1 cellular context compared by ENCODE assay signal in genomic region chr1:17564458-17565393, GRCh38.
TF ChIP-seq lines count a peak whose summit lies in the region.

No MANE protein-coding gene starts in this region.

TF ChIP-seq in HepG2, 621 proteins besides CTCF, POLR2A, EP300 and RAD21 (continued from another document and continues in another):
- TF ChIP-seq FIP1L1 (IDR thresholded peaks at IDR 0.05; ENCODE audit: borderline replicate concordance, insufficient read depth, low read depth, low read length) (no peak), E2F1 (CRISPR knock-in tag; IDR thresholded peaks at IDR 0.05) (no peak), ZNF569 (CRISPR knock-in tag; IDR thresholded peaks at IDR 0.05; ENCODE audit: borderline replicate concordance) (no peak), SNAPC2 (CRISPR knock-in tag; IDR thresholded peaks at IDR 0.05) (0 out of 2 replicates have a peak, but pooled peaks have one; percentile 64), ZIK1 (CRISPR knock-in tag; IDR thresholded peaks at IDR 0.05; ENCODE audit: borderline replicate concordance, low read depth) (no peak), MED1 (CRISPR knock-in tag; IDR thresholded peaks at IDR 0.05) (peak; percentile 58), NR2C2 (CRISPR knock-in tag; IDR thresholded peaks at IDR 0.05; ENCODE audit: borderline replicate concordance) (peak; percentile 70), ZNF710 (CRISPR knock-in tag; IDR thresholded peaks at IDR 0.05; ENCODE audit: borderline replicate concordance) (peak; percentile 13; the same call in 1 of the 2 replicates), RERE (CRISPR knock-in tag; IDR thresholded peaks at IDR 0.05; ENCODE audit: low read depth) (no peak), ZNF251 (CRISPR knock-in tag; IDR thresholded peaks at IDR 0.05) (no peak), ZNF841 (CRISPR knock-in tag; IDR thresholded peaks at IDR 0.05; ENCODE audit: borderline replicate concordance) (no peak), ZNF431 (CRISPR knock-in tag; IDR thresholded peaks at IDR 0.05; ENCODE audit: borderline replicate concordance, low read depth) (0 out of 2 replicates have a peak, but pooled peaks have one; percentile 26), ZNF577 (CRISPR knock-in tag; IDR thresholded peaks at IDR 0.05; ENCODE audit: borderline replicate concordance, low read depth) (no peak), NFATC3 (CRISPR knock-in tag; IDR thresholded peaks at IDR 0.05) (no peak), ZFX (CRISPR knock-in tag; IDR thresholded peaks at IDR 0.05; ENCODE audit: low read depth) (peak; percentile 68), REXO4 (CRISPR knock-in tag; IDR thresholded peaks at IDR 0.05; ENCODE audit: borderline replicate concordance) (no peak), FOXP1 (IDR thresholded peaks at IDR 0.05) (no peak), FOXP1 (CRISPR knock-in tag; IDR thresholded peaks at IDR 0.05) (no peak), TCF7L2 (IDR thresholded peaks at IDR 0.05; ENCODE audit: low read depth, low read length) (no peak), ETV6 (CRISPR knock-in tag; conservative IDR thresholded peaks at IDR 0.05) (no peak), ZNF557 (CRISPR knock-in tag; IDR thresholded peaks at IDR 0.05) (0 out of 2 replicates have a peak, but pooled peaks have one; percentile 28), ELF4 (CRISPR knock-in tag; IDR thresholded peaks at IDR 0.05; ENCODE audit: borderline replicate concordance) (peak; percentile 50; the same call in 1 of the 2 replicates), ZNF276 (CRISPR knock-in tag; IDR thresholded peaks at IDR 0.05; ENCODE audit: low read depth) (no peak), ZNF382 (CRISPR knock-in tag; IDR thresholded peaks at IDR 0.05; ENCODE audit: borderline replicate concordance) (no peak), SKI (IDR thresholded peaks at IDR 0.05; ENCODE audit: partially characterized antibody) (no peak), HDAC6 (IDR thresholded peaks at IDR 0.05; ENCODE audit: low read depth, low read length) (no peak), ZBTB1 (CRISPR knock-in tag; IDR thresholded peaks at IDR 0.05; ENCODE audit: borderline replicate concordance) (no peak), ETS1 (CRISPR knock-in tag; IDR thresholded peaks at IDR 0.05) (no peak), ZNF274 (CRISPR knock-in tag; IDR thresholded peaks at IDR 0.05) (0 out of 2 replicates have a peak, but pooled peaks have one; percentile 42), YY1 (IDR thresholded peaks at IDR 0.05; ENCODE audit: insufficient read depth, insufficient replicate concordance, low read depth, low read length) (no peak), MATR3 (CRISPR knock-in tag; IDR thresholded peaks at IDR 0.05) (no peak), ZNF550 (CRISPR knock-in tag; IDR thresholded peaks at IDR 0.05; ENCODE audit: borderline replicate concordance) (no peak), ZFAT (CRISPR knock-in tag; conservative IDR thresholded peaks at IDR 0.05) (no peak), HNRNPK (IDR thresholded peaks at IDR 0.05; ENCODE audit: low read depth, low read length, poor library complexity, severe bottlenecking) (no peak), ZNF670 (CRISPR knock-in tag; IDR thresholded peaks at IDR 0.05; ENCODE audit: borderline replicate concordance) (no peak), ISX (CRISPR knock-in tag; conservative IDR thresholded peaks at IDR 0.05) (no peak), ZNF503 (CRISPR knock-in tag; IDR thresholded peaks at IDR 0.05) (0 out of 2 replicates have a peak, but pooled peaks have one; percentile 27), ZUFSP (CRISPR knock-in tag; IDR thresholded peaks at IDR 0.05; ENCODE audit: borderline replicate concordance) (no peak), ZNF598 (CRISPR knock-in tag; IDR thresholded peaks at IDR 0.05; ENCODE audit: borderline replicate concordance) (no peak), ZFP90 (CRISPR knock-in tag; IDR thresholded peaks at IDR 0.05; ENCODE audit: borderline replicate concordance) (no peak), ATF3 (CRISPR knock-in tag; IDR thresholded peaks at IDR 0.05) (no peak), ZFP36L1 (CRISPR knock-in tag; IDR thresholded peaks at IDR 0.05) (no peak), GZF1 (CRISPR knock-in tag; IDR thresholded peaks at IDR 0.05) (no peak), ZNF530 (CRISPR knock-in tag; IDR thresholded peaks at IDR 0.05; ENCODE audit: low read depth) (no peak), ZFP91 (CRISPR knock-in tag; IDR thresholded peaks at IDR 0.05; ENCODE audit: borderline replicate concordance) (0 out of 2 replicates have a peak, but pooled peaks have one; percentile 18), TFDP1 (CRISPR knock-in tag; IDR thresholded peaks at IDR 0.05; ENCODE audit: borderline replicate concordance) (no peak), PLRG1 (conservative IDR thresholded peaks at IDR 0.05) (no peak)
